Comparison of ENCODE assay signal across 15 cellular contexts in the genomic region with DNA sequence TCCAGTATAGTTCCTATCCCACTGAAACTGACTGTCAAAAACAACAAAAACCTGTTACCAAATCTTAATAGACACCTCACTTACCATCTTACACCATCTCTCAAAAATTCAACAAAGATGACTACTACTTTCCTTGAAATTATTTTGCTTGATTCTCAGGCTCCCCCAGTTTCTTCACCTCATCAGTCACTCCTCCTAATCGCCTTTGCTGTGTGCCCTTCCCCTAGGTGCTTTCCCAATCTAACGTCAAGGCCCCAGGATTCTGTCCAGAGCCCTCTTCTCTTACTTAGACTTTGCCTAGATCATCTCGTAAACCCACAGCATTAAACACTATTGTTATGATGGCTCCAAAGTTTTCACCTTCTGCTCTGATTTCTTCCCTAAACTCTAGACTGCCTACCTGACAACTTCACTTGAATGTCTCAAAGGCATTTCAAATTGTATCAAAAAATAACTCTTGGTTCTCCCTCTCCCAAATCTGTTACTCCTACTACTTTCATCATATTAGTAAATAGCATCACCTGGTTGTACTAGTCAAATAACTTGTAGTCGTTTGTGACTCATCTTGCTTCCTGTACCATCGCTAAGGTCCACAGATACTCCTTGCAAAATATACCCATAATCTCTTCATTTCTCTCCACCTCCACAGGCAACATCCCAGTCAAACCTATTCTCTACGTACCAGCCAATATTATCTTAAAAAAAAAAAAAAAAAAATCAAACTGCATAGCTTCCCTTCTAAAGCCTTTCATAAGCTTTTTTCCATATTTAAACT. TPM values are rescaled to one million over a fixed set of nuclear protein-coding genes. Genes with fewer than 3 reads are reported as not detected.
A peak's percentile ranks its signal among the peaks of the same experiment; 100 is the strongest.
DNase-seq lines count a peak whose midpoint lies in the region; ATAC-seq, FAIRE-seq and TF ChIP-seq lines count a peak whose summit lies in the region.
"Had no signal": no experiment of that assay in that cellular context is flagged by ENCODE, and none has a peak within 500 bp of the region (broad histone marks: within the 10 kb centered on the region; RNA-seq: fewer than 3 reads in every experiment).

No MANE protein-coding gene starts in this region.

- peaks cover 5% of the 10 kb centered on the region for H3K9me3 Mint-ChIP-seq in activated CD8-positive, alpha-beta memory T cell treated with anti-CD3 and anti-CD28 coated beads, Interleukin-2, amount 10 ng/mL, durations not matched to agents 7 days and 5 days (ENCODE audit: low read depth)
- no peaks in the 10 kb centered on the region for H3K9me3 Mint-ChIP-seq in neural crest cell

- H3K4me3 ChIP-seq in body of pancreas, result no peak overlapping the region
- H3K4me3 ChIP-seq: GM23248, smooth muscle cell had no signal

- no peaks in the 10 kb centered on the region for H3K9me3 ChIP-seq in T-helper 17 cell (ENCODE audit: control insufficient read depth, low read length, poor library complexity, severe bottlenecking)
- no peaks in the 10 kb centered on the region for H3K9me3 ChIP-seq in body of pancreas

- TF ChIP-seq CTCF in neural crest cell (conservative IDR thresholded peaks at IDR 0.05) (no peak), body of pancreas (IDR thresholded peaks at IDR 0.05) (no peak)

- H3K27ac Mint-ChIP-seq in activated CD8-positive, alpha-beta memory T cell treated with anti-CD3 and anti-CD28 coated beads, Interleukin-2, amount 10 ng/mL, durations not matched to agents 7 days and 5 days, result peak overlapping the region; percentile 40
- H3K27ac Mint-ChIP-seq in T-helper 17 cell (peak overlapping the region; percentile 39), neural crest cell (ENCODE audit: unreplicated experiment) (peak overlapping the region; percentile 39)
- H3K27ac Mint-ChIP-seq: brain had no signal

- H3K27me3 Mint-ChIP-seq in activated CD8-positive, alpha-beta memory T cell treated with anti-CD3 and anti-CD28 coated beads, Interleukin-2, amount 10 ng/mL, durations not matched to agents 7 days and 5 days, result no peaks in the 10 kb centered on the region
- H3K27me3 Mint-ChIP-seq in T-helper 17 cell (no peaks in the 10 kb centered on the region), neural crest cell (ENCODE audit: low read depth) (no peaks in the 10 kb centered on the region)
- H3K27me3 Mint-ChIP-seq: brain had no signal

- whole genome bisulfite sequencing in body of pancreas, 2 donors, result 82 to 87% methylated on average over 6 of the region's 6 CpGs

- H3K4me3 Mint-ChIP-seq in activated CD8-positive, alpha-beta memory T cell treated with anti-CD3 and anti-CD28 coated beads, Interleukin-2, amount 10 ng/mL, durations not matched to agents 7 days and 5 days, result no peak overlapping the region
- H3K4me3 Mint-ChIP-seq in T-helper 17 cell (no peak overlapping the region), neural crest cell (no peak overlapping the region)
- H3K4me3 Mint-ChIP-seq: brain had no signal

- H3K36me3 ChIP-seq in body of pancreas (replicated peaks in 1 of 2; ENCODE audit: insufficient read depth in 1 of 2, low read depth in 2 of 2), result no peaks in the 10 kb centered on the region

- no peak for TF ChIP-seq POLR2A in body of pancreas (IDR thresholded peaks at IDR 0.05)

- intact Hi-C loops in body of pancreas (cut with DNase I), result no loop called here

- FAIRE-seq in GM19239 (lab: Jason Lieb, UNC), result peak; percentile 81

- no peaks in the 10 kb centered on the region for H3K27me3 ChIP-seq in body of pancreas

- no peak for DNase-seq in activated CD8-positive, alpha-beta memory T cell treated with anti-CD3 and anti-CD28 coated beads, Interleukin-2, amount 10 ng/mL, durations not matched to agents 7 days and 5 days
- DNase-seq in activated CD8-positive, alpha-beta memory T cell treated with anti-CD3 and anti-CD28 coated beads, Interleukin-2, amount 50 U/mL, for 4 hours, result no peak
- DNase-seq in GM19239 (ENCODE audit: insufficient read length, low spot score) (no peak), T-helper 17 cell (no peak), neural crest cell (ENCODE audit: low read depth, low spot score) (no peak), nucleus accumbens (lab: John Stamatoyannopoulos, UW) (no peak), ureter (ENCODE audit: low spot score) (no peak), body of pancreas (no peak)
- DNase-seq: activated effector memory CD4-positive, alpha-beta T cell treated with Interleukin-2 at 50 U/mL for 16 hours; effector CD8-positive, alpha-beta T cell; GM23248; left cardiac atrium had no signal

- H3K36me3 Mint-ChIP-seq in activated CD8-positive, alpha-beta memory T cell treated with anti-CD3 and anti-CD28 coated beads, Interleukin-2, amount 10 ng/mL, durations not matched to agents 7 days and 5 days, result peaks cover 53% of the 10 kb centered on the region
- peaks cover 10% of the 10 kb centered on the region for H3K36me3 Mint-ChIP-seq in T-helper 17 cell (ENCODE audit: low read depth)
- peaks cover 10% of the 10 kb centered on the region for H3K36me3 Mint-ChIP-seq in neural crest cell (ENCODE audit: low read depth)

- ATAC-seq in activated CD8-positive, alpha-beta memory T cell treated with anti-CD3 and anti-CD28 coated beads, Interleukin-2, amount 10 ng/mL, durations not matched to agents 7 days and 5 days, result peak; percentile 47
- ATAC-seq in T-helper 17 cell (no peak), body of pancreas (no peak)
- ATAC-seq: Right ventricle myocardium inferior had no signal

- peaks cover 21% of the 10 kb centered on the region for H3K4me1 ChIP-seq in body of pancreas

- CTCF ChIA-PET in activated CD8-positive, alpha-beta memory T cell treated with anti-CD3 and anti-CD28 coated beads, Interleukin-2, amount 10 ng/mL, durations not matched to agents 7 days and 5 days (lab: Charles Lee), result interaction anchor here (1.0 to 1.1 kb wide), 2 partner anchors 23 to 1817 kb away, joined by 4 read pairs; no protein-coding TSS in a partner anchor

- peaks cover 43% of the 10 kb centered on the region for H3K4me1 Mint-ChIP-seq in activated CD8-positive, alpha-beta memory T cell treated with anti-CD3 and anti-CD28 coated beads, Interleukin-2, amount 10 ng/mL, durations not matched to agents 7 days and 5 days
- H3K4me1 Mint-ChIP-seq in T-helper 17 cell, result peaks cover 28% of the 10 kb centered on the region
- no peaks in the 10 kb centered on the region for H3K4me1 Mint-ChIP-seq in neural crest cell

- no peak overlapping the region for H3K27ac ChIP-seq in body of pancreas
- H3K27ac ChIP-seq: GM23248 had no signal

RNA-seq across cellular contexts. Expression of a gene that starts 18.0 kb away (rescaled TPM):
- 10 to 100 TPM; 13.3 to 19.1 TPM for total RNA-seq in activated CD8-positive, alpha-beta memory T cell treated with anti-CD3 and anti-CD28 coated beads, Interleukin-2, amount 10 ng/mL, durations not matched to agents 7 days and 5 days
- 10 to 100 TPM; 12.4 to 20.3 TPM for total RNA-seq in T-helper 17 cell
- 19.2 and 19.6 TPM in 2 replicates for total RNA-seq in neural crest cell
- total RNA-seq in ureter, result 9.4 TPM
- total RNA-seq in body of pancreas, result 10 to 100 TPM in 1 of 2 donors, 1 to 10 TPM in 1; 3.1 to 11.5 TPM
